8 cellular contexts compared by ENCODE assay signal in the genomic region with DNA sequence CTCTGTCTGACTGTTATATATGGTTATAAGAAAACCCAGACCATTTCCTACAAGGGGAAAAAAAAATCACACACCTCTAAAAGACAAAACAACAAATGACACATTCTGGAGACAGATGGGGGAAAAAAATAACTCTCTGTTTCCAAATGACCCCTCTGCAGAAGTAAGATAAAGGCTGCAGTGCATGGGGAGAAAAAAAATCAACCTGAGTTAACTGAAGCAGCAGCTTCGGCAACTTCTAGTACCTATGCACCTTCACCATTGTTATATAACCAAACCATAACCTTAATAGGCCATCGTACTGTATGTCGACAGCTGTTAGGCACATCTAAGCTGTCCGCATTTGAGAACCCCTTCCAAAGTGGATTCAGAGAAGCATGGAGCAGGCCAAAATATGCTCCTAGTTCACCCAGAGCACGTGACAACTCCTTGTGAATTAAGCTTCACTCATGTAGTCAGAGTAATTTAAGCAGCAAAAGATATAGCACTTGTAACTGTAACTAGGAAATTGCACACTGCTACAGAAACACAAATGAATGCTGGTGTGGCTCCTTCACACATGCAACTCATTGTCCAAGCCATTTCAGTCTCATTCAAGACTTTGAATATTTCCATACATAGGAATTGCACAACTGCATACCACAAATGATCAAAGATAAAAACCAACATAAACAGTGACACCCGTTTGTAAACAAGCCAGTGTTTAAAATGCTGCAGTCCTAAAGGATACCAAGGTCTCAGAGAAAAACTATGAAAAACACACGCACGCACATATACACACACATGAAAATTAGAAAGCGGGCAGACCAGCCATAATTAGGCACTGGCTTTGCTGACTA. TPM values are rescaled to one million over a fixed set of nuclear protein-coding genes. Genes with fewer than 3 reads are reported as not detected.
A peak's percentile ranks its signal among the peaks of the same experiment; 100 is the strongest.
DNase-seq lines count a peak whose midpoint lies in the region; ATAC-seq and TF ChIP-seq lines count a peak whose summit lies in the region.

No MANE protein-coding gene starts in this region.

- POLR2A ChIA-PET in AG04450 (lab: Yijun Ruan, JAX): interaction anchor here (0.7 kb wide), 2 partner anchors 50 to 151 kb away, joined by 3 to 4 read pairs; no protein-coding TSS in a partner anchor

- TF ChIP-seq EP300 in upper lobe of left lung (IDR thresholded peaks at IDR 0.05): no peak

- WGBS in upper lobe of left lung, 2 donors: 47 to 48% methylated on average over 9 of the region's 9 CpGs

- ATAC-seq in left lung (no peak), upper lobe of left lung (ENCODE audit: low FRiP score in 2 of 2) (no peak), HG02970 (IDR thresholded peaks at IDR 0.05; ENCODE audit: low FRiP score, unreplicated experiment) (no peak), HG02623 (IDR thresholded peaks at IDR 0.05; ENCODE audit: unreplicated experiment) (no peak)

- H3K27me3 ChIP-seq in AG04450 (ENCODE audit: control insufficient read depth, insufficient read depth, low read length) (no peaks in the 10 kb centered on the region), left lung (no peaks in the 10 kb centered on the region), upper lobe of left lung (no peaks in the 10 kb centered on the region), SJCRH30 (no peaks in the 10 kb centered on the region)

- H3K27ac ChIP-seq in AG04450 (ENCODE audit: low read depth, low read length) (no peak overlapping the region), left lung (peak overlapping the region; percentile 91 to 97), upper lobe of left lung (peak overlapping the region; percentile 95 to 99 (median 97)), SJCRH30 (no peak overlapping the region)

- H3K36me3 ChIP-seq in left lung: no peaks in the 10 kb centered on the region
- no peaks in the 10 kb centered on the region for H3K36me3 ChIP-seq in upper lobe of left lung
- H3K36me3 ChIP-seq in SJCRH30: no peaks in the 10 kb centered on the region

- H3K4me3 Mint-ChIP-seq in activated naive CD8-positive, alpha-beta T cell treated with anti-CD3 and anti-CD28 coated beads for 36 hours: peak overlapping the region; percentile 91

- H3K27ac Mint-ChIP-seq in activated naive CD8-positive, alpha-beta T cell treated with anti-CD3 and anti-CD28 coated beads for 36 hours: peak overlapping the region; percentile 84

- no peak for DNase-seq in AG04450 (ENCODE audit: low read depth, low spot score)
- peak; percentile 49 for DNase-seq in HT-29 (ENCODE audit: low spot score)
- no peak for DNase-seq in activated naive CD8-positive, alpha-beta T cell treated with anti-CD3 and anti-CD28 coated beads for 36 hours
- no peak for DNase-seq in left lung
- DNase-seq in upper lobe of left lung: no peak
- DNase-seq in SJCRH30: no peak

- no peaks in the 10 kb centered on the region for H3K27me3 Mint-ChIP-seq in activated naive CD8-positive, alpha-beta T cell treated with anti-CD3 and anti-CD28 coated beads for 36 hours

- peaks cover 23% of the 10 kb centered on the region for H3K36me3 Mint-ChIP-seq in activated naive CD8-positive, alpha-beta T cell treated with anti-CD3 and anti-CD28 coated beads for 36 hours

- H3K4me1 ChIP-seq in left lung: peaks cover 30 to 63% of the 10 kb centered on the region in 2 donors
- H3K4me1 ChIP-seq in upper lobe of left lung: peaks cover 33 to 55% (median 38%) of the 10 kb centered on the region in 4 donors
- no peaks in the 10 kb centered on the region; the same call in 1 of the 2 replicates for H3K4me1 ChIP-seq in SJCRH30

- H3K9me3 ChIP-seq in AG04450 (ENCODE audit: control insufficient read depth, insufficient read depth, low read length): no peaks in the 10 kb centered on the region
- no peaks in the 10 kb centered on the region for H3K9me3 ChIP-seq in left lung
- H3K9me3 ChIP-seq in upper lobe of left lung: no peaks in the 10 kb centered on the region
- H3K9me3 ChIP-seq in SJCRH30 (replicated peaks): no peaks in the 10 kb centered on the region

- H3K4me1 Mint-ChIP-seq in activated naive CD8-positive, alpha-beta T cell treated with anti-CD3 and anti-CD28 coated beads for 36 hours: peaks cover 65% of the 10 kb centered on the region

- intact Hi-C loops in left lung (cut with DNase I): no loop called here

- H3K4me3 ChIP-seq in AG04450 (ENCODE audit: low read depth, low read length) (peak overlapping the region; percentile 23; the same call in 1 of the 2 replicates), left lung (peak overlapping the region in 1 of 2 donors; percentile 85), upper lobe of left lung (peak overlapping the region in 2 of 4 donors; percentile 0 to 83), SJCRH30 (no peak overlapping the region)

- no peak for TF ChIP-seq POLR2A in upper lobe of left lung (IDR thresholded peaks at IDR 0.05)

- H3K9me3 Mint-ChIP-seq in activated naive CD8-positive, alpha-beta T cell treated with anti-CD3 and anti-CD28 coated beads for 36 hours: peaks cover 8% of the 10 kb centered on the region

- TF ChIP-seq CTCF in AG04450 (IDR thresholded peaks at IDR 0.05; ENCODE audit: low read depth, low read length) (no peak), left lung (IDR thresholded peaks at IDR 0.05) (no peak), upper lobe of left lung (IDR thresholded peaks at IDR 0.05) (no peak)

- CTCF ChIA-PET in AG04450 (lab: Charles Lee): interaction anchor here (0.7 to 5.5 kb wide), 4 partner anchors 41 to 305 kb away, joined by 3 to 54 read pairs (median 4); no protein-coding TSS in a partner anchor

RNA-seq across cellular contexts. Expression of a gene that starts 2.7 kb away (rescaled TPM):
- polyA plus RNA-seq in AG04450 (2011; rRNA removed): 9.0 and 12.6 TPM in 2 replicates
- 23.3 and 28.3 TPM in 2 replicates for polyA minus RNA-seq in AG04450 (2011; rRNA and poly(A)+ RNA removed)
- 8.6 and 10.0 TPM in 2 replicates for total RNA-seq in HT-29 (2014; rRNA removed; shearing (Covaris generic))
- total RNA-seq in activated naive CD8-positive, alpha-beta T cell treated with anti-CD3 and anti-CD28 coated beads for 36 hours: 10 to 100 TPM; 22.8 to 24.0 TPM
- total RNA-seq in left lung (10 to 100 TPM; 28.0 to 49.6 TPM), upper lobe of left lung (100 to 1,000 TPM in 1 of 6 donors, 10 to 100 TPM in 5; 26.9 to 115 (median 43.7) TPM)
- 8.5 and 10.0 TPM in 2 replicates for total RNA-seq in SJCRH30 (2014; rRNA removed; shearing (Covaris generic))

RNA-seq across cellular contexts. Expression of a gene that starts 48.6 kb away (rescaled TPM):
- 46.1 and 48.8 TPM in 2 replicates for polyA plus RNA-seq in AG04450 (2011; rRNA removed)
- 171 and 207 TPM in 2 replicates for polyA minus RNA-seq in AG04450 (2011; rRNA and poly(A)+ RNA removed)
- 82.6 and 88.4 TPM in 2 replicates for total RNA-seq in HT-29 (2014; rRNA removed; shearing (Covaris generic))
- 10 to 100 TPM; 67.5 to 67.6 TPM for total RNA-seq in activated naive CD8-positive, alpha-beta T cell treated with anti-CD3 and anti-CD28 coated beads for 36 hours
- total RNA-seq in left lung (10 to 100 TPM; 78.1 to 82.3 TPM), upper lobe of left lung (100 to 1,000 TPM in 1 of 6 donors, 10 to 100 TPM in 5; 63.9 to 101 (median 81.3) TPM)
- total RNA-seq in SJCRH30 (2014; rRNA removed; shearing (Covaris generic)): 70.2 and 72.8 TPM in 2 replicates

Comparison
In these comparisons a context has a peak if more than half of its experiments do, and no peak if none do; other contexts are left out.
1. H3K27ac ChIP-seq: peak in left lung (2 of 2) and upper lobe of left lung (4 of 4); none in AG04450 (single experiment) and SJCRH30 (single experiment).